Comparison of ENCODE assay signal across 17 cellular contexts in genomic region chr9:122200960-122201635, GRCh38. TPM values are rescaled to one million over a fixed set of nuclear protein-coding genes. Genes with fewer than 3 reads are reported as not detected.
A peak's percentile ranks its signal among the peaks of the same experiment; 100 is the strongest.
DNase-seq lines count a peak whose midpoint lies in the region; ATAC-seq and TF ChIP-seq lines count a peak whose summit lies in the region.
"Had no signal": no experiment of that assay in that cellular context is flagged by ENCODE, and none has a peak within 500 bp of the region (broad histone marks: within the 10 kb centered on the region; RNA-seq: fewer than 3 reads in every experiment).

No MANE protein-coding gene starts in this region.

- H3K9me3 ChIP-seq in left ventricle myocardium inferior (replicated peaks): no peaks in the 10 kb centered on the region
- H3K9me3 ChIP-seq: Caco-2 had no signal

- TF ChIP-seq CTCF in left ventricle myocardium inferior (IDR thresholded peaks at IDR 0.05; ENCODE audit: borderline replicate concordance) (no peak), fibroblast of the aortic adventitia (IDR thresholded peaks at IDR 0.05; ENCODE audit: insufficient read depth, low read length) (no peak)

- H3K4me3 ChIP-seq in left ventricle myocardium inferior (no peak overlapping the region), fibroblast of the aortic adventitia (ENCODE audit: low read depth, low read length) (no peak overlapping the region)
- H3K4me3 ChIP-seq: lung had no signal

- peak; percentile 20 for ATAC-seq in Right ventricle myocardium superior (ENCODE audit: poor library complexity)
- ATAC-seq: sciatic nerve; stimulated activated naive CD8-positive, alpha-beta T cell treated with anti-CD3 and anti-CD28 coated beads, Interleukin-15, amount 100 ng/mL, for 72 hours had no signal

- H3K27me3 ChIP-seq in left ventricle myocardium inferior (ENCODE audit: low read depth): peaks cover 11% of the 10 kb centered on the region

- no peak overlapping the region for H3K27ac ChIP-seq in left ventricle myocardium inferior (replicated peaks)
- H3K27ac ChIP-seq: epithelial cell of prostate, WERI-Rb-1 had no signal

- DNase-seq in Right ventricle myocardium superior: no peak
- DNase-seq in left ventricle myocardium inferior: no peak
- peak; percentile 44 for DNase-seq in UCSD-AML1 (lab: John Stamatoyannopoulos, UW; ENCODE audit: unreplicated experiment)
- DNase-seq in fibroblast of the aortic adventitia (ENCODE audit: low read depth): peak; percentile 59
- peak; percentile 65 for DNase-seq in stromal cell of bone marrow (ENCODE audit: low read depth)
- no peak for DNase-seq in stimulated activated CD4-positive, alpha-beta T cell treated with anti-CD3 and anti-CD28 coated beads, Interleukin-2, amount 100 ng/mL, for 48 hours
- no peak for DNase-seq in NCI-H345 treated with DMSO at 0.1 percent for 48 hours (lab: John Stamatoyannopoulos, UW; ENCODE audit: unreplicated experiment)
- DNase-seq in stimulated activated naive CD4-positive, alpha-beta T cell treated with Interleukin-2 at 50 U/mL for 16 hours (lab: John Stamatoyannopoulos, UW): no peak
- DNase-seq: Caco-2; caudate nucleus; stimulated activated naive CD8-positive, alpha-beta T cell treated with anti-CD3 and anti-CD28 coated beads, Interleukin-15, amount 100 ng/mL, for 72 hours; WERI-Rb-1 had no signal

- no peaks in the 10 kb centered on the region for H3K36me3 ChIP-seq in left ventricle myocardium inferior
- H3K36me3 ChIP-seq: WERI-Rb-1 had no signal

- peaks cover 12% of the 10 kb centered on the region for H3K4me1 ChIP-seq in left ventricle myocardium inferior

- intact Hi-C loops in Right ventricle myocardium superior (cut with DNase I) (no loop called here), left ventricle myocardium inferior (cut with micrococcal nuclease) (no loop called here)

RNA-seq across cellular contexts. Expression of gene LHX6, which starts 27.7 kb away (rescaled TPM):
- total RNA-seq in Right ventricle myocardium superior: 3.4 TPM
- total RNA-seq in left ventricle myocardium inferior: 4.4 TPM
- not detected in 2 replicates for total RNA-seq in fibroblast of the aortic adventitia (ENCODE audit: low replicate concordance)
- total RNA-seq: A673, HT-29 had no signal

RNA-seq across cellular contexts. Expression of gene MORN5, which starts 41.4 kb away (rescaled TPM):
- total RNA-seq in Right ventricle myocardium superior (not detected), left ventricle myocardium inferior (not detected), fibroblast of the aortic adventitia (ENCODE audit: low replicate concordance) (not detected in 2 replicates)
- total RNA-seq: A673, Caco-2, HT-29, sciatic nerve had no signal

RNA-seq across cellular contexts. Expression of gene NDUFA8, which starts 41.5 kb away (rescaled TPM):
- total RNA-seq in Right ventricle myocardium superior (294 TPM), left ventricle myocardium inferior (311 TPM), fibroblast of the aortic adventitia (ENCODE audit: low replicate concordance) (23.5 and 25.2 TPM in 2 replicates)

Comparison
In these comparisons a context has a peak if more than half of its experiments do, and no peak if none do; other contexts are left out.
1. DNase-seq: peak in UCSD-AML1 (single experiment), fibroblast of the aortic adventitia (single experiment) and stromal cell of bone marrow (single experiment); none in Right ventricle myocardium superior (single experiment), left ventricle myocardium inferior (single experiment), stimulated activated CD4-positive, alpha-beta T cell treated with anti-CD3 and anti-CD28 coated beads, Interleukin-2, amount 100 ng/mL, for 48 hours (0 of 2), NCI-H345 treated with DMSO at 0.1 percent for 48 hours (single experiment) and stimulated activated naive CD4-positive, alpha-beta T cell treated with Interleukin-2 at 50 U/mL for 16 hours (single experiment).
2. RNA of gene NDUFA8, which starts 41.5 kb away (total RNA-seq): 311 TPM in left ventricle myocardium inferior (single experiment) and 294 TPM in Right ventricle myocardium superior (single experiment); 23.5 to 25.2 TPM in fibroblast of the aortic adventitia; every median in the first group is over 10 times any median in the second.